In the genomic region with DNA sequence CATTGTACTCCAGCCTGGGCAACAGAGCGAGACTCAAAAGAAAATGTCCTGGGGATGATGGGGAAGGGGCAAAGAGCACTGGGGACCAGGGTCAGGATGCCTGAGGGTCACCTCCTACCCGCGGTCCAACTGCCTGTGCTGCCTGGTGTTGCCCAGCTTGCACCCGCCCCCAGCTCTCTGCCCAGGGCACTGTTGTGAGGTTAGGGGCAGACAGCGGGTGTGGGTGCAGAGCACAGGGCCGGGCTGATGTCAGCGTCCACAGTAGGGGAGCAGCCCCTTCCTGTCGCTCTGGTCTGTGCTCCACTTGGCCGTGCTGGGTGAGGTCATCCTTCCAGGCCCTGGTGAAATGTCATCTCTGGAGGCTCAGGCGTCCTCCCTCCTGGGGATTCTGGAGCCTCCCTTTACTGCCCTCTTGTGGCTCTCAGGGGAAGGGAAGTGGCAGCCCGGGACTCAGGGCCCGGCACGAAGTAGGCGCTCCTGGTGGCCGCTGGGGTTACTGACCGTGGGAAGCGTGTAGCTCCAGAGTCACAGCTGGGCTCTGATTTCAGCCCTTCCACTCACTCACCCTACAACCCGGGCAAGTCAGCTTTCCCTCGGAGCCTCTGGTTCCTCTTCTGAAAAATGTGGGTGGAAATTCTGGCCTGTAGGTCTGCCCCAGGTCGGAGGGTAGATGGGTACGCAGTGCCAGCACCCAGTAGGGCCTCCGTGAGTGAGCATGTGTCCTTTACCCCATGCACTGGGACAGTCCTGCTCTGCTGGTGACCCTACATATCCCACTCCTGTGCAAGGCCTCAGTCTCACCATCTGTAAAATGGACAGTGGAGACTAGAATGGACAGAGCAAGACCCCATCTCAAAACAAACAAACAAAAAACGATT, we compare ENCODE assay signal across 8 cellular contexts. TPM values are rescaled to one million over a fixed set of nuclear protein-coding genes. Genes with fewer than 3 reads are reported as not detected.
DNase-seq lines count a peak whose midpoint lies in the region; ATAC-seq and TF ChIP-seq lines count a peak whose summit lies in the region.

No MANE protein-coding gene starts in this region.

- H3K36me3 ChIP-seq in suprapubic skin, result no peaks in the 10 kb centered on the region

- peaks cover 22% of the 10 kb centered on the region for H3K4me1 ChIP-seq in suprapubic skin

- no peaks in the 10 kb centered on the region for H3K36me3 Mint-ChIP-seq in activated T-helper 17 cell treated with anti-CD3 and anti-CD28 coated beads, Interleukin-2, amount 50 U/mL, for 72 hours (ENCODE audit: low read depth)

- H3K4me1 Mint-ChIP-seq in activated T-helper 17 cell treated with anti-CD3 and anti-CD28 coated beads, Interleukin-2, amount 50 U/mL, for 72 hours, result peaks cover 31% of the 10 kb centered on the region

- peak overlapping the region; percentile 58 for H3K27ac ChIP-seq in suprapubic skin

- peak; percentile 73 for TF ChIP-seq RAD21 in Ishikawa (IDR thresholded peaks at IDR 0.05; ENCODE audit: low read depth)

- H3K9me3 ChIP-seq in suprapubic skin, result no peaks in the 10 kb centered on the region

- peak overlapping the region; percentile 67 for H3K4me3 Mint-ChIP-seq in activated T-helper 17 cell treated with anti-CD3 and anti-CD28 coated beads, Interleukin-2, amount 50 U/mL, for 72 hours

- peak; percentile 53 for ATAC-seq in GM21360 (IDR thresholded peaks at IDR 0.05; ENCODE audit: unreplicated experiment)
- peak; percentile 79 for ATAC-seq in activated T-helper 17 cell treated with anti-CD3 and anti-CD28 coated beads, Interleukin-2, amount 50 U/mL, for 72 hours (replicated peaks)

- H3K27me3 ChIP-seq in suprapubic skin, result no peaks in the 10 kb centered on the region

- TF ChIP-seq CTCF in fibroblast of pulmonary artery (IDR thresholded peaks at IDR 0.05; ENCODE audit: low read length, missing control alignments), result peak; percentile 99
- peak; percentile 90 to 99 for TF ChIP-seq CTCF in suprapubic skin (IDR thresholded peaks at IDR 0.05)

- peak overlapping the region; percentile 91 for H3K27ac Mint-ChIP-seq in activated T-helper 17 cell treated with anti-CD3 and anti-CD28 coated beads, Interleukin-2, amount 50 U/mL, for 72 hours

- no peak overlapping the region for H3K4me3 ChIP-seq in fibroblast of pulmonary artery (replicated peaks; ENCODE audit: low read depth, low read length)
- no peak overlapping the region for H3K4me3 ChIP-seq in suprapubic skin

- WGBS in suprapubic skin, result 40% methylated on average over 15 of the region's 23 CpGs

- TF ChIP-seq EP300 in Ishikawa (IDR thresholded peaks at IDR 0.05; ENCODE audit: borderline replicate concordance), result no peak
- TF ChIP-seq EP300 in suprapubic skin (IDR thresholded peaks at IDR 0.05), result no peak

- TF ChIP-seq POLR2A in suprapubic skin (IDR thresholded peaks at IDR 0.05), result no peak

- DNase-seq in COLO829 (ENCODE audit: low spot score), result peak; percentile 89
- peak; percentile 95 for DNase-seq in RPMI8226
- peak; percentile 93 for DNase-seq in fibroblast of pulmonary artery (ENCODE audit: low read depth)
- DNase-seq in non-pigmented ciliary epithelial cell (ENCODE audit: low read depth), result peak; percentile 60
- peak; percentile 93 to 94 for DNase-seq in suprapubic skin (ENCODE audit: low spot score in 2 of 2)

- H3K9me3 Mint-ChIP-seq in activated T-helper 17 cell treated with anti-CD3 and anti-CD28 coated beads, Interleukin-2, amount 50 U/mL, for 72 hours, result no peaks in the 10 kb centered on the region

- H3K27me3 Mint-ChIP-seq in activated T-helper 17 cell treated with anti-CD3 and anti-CD28 coated beads, Interleukin-2, amount 50 U/mL, for 72 hours, result no peaks in the 10 kb centered on the region

TF ChIP-seq in Ishikawa, 13 proteins besides CTCF, POLR2A, EP300 and RAD21:
- TF ChIP-seq NFIC (IDR thresholded peaks at IDR 0.05), result no peak
- TF ChIP-seq TEAD4 (IDR thresholded peaks at IDR 0.05), result 0 out of 2 replicates have a peak, but pooled peaks have one; percentile 9

RNA-seq across cellular contexts. Expression of gene PRR5, which starts 17.3 kb away (rescaled TPM):
- total RNA-seq in activated T-helper 17 cell treated with anti-CD3 and anti-CD28 coated beads, Interleukin-2, amount 50 U/mL, for 72 hours, result 10 to 100 TPM; 15.1 to 19.9 TPM
- total RNA-seq in suprapubic skin, result 10 to 100 TPM; 14.9 to 25.0 (median 20.4) TPM
